ENCODE assay signal across 1 cellular context in the genomic region with DNA sequence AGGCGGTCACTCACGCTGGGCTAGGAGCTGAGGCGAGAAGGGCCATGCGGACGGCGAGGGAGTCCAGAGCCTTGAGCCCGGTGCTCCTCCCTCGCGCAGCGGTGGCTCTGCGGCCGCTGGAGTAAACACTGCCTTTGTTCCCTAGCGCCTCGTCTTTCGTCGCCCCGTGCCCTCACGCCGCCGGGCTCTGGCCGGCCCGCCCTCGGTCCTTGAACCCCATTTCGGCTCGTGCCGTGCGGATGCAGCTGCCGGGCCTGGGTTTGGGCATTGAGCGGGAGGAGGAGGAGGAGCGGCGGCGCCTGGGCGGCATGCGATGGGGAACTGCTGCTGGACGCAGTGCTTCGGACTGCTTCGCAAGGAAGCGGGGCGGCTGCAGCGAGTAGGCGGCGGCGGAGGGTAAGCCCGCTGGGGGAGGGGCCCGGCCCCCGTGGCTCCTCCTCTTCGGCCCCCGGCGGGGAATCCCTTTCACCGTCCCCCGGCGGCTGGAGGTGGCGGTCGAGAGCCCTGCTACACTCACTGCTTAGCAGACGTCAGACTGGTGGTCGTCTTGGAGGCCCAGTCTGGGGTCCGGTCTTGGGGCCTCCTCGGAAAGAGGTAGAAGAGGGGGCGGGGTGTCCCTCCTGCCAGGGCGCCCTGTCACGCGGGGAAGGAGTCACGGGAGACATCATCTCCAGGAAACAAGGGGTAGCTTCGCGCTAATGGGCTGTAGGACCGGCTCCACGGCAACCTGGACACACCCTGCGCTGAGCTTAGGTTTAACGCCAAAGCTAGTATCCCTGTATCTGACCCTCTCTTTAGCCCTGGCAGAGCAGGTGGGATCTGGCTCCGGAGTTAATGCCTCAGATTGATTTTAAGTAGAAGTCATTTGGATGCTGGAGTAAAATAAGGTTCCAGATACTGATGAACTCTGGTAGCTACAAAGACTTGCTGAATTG.
TF ChIP-seq lines count a peak whose summit lies in the region.

Gene AP1AR, plus strand, starts transcription at position 9 of the 935 bp plus-strand sequence. Its CDS starts 305 bp downstream, at position 314.

TF ChIP-seq in K562, 482 proteins besides CTCF, POLR2A, EP300 and RAD21 (continued from another document):
- TF ChIP-seq ZNF583 (CRISPR knock-in tag; IDR thresholded peaks at IDR 0.05): no peak
- TF ChIP-seq ZNF79 (CRISPR knock-in tag; IDR thresholded peaks at IDR 0.05; ENCODE audit: low read depth): no peak
- peak; percentile 19; the same call in 1 of the 2 replicates for TF ChIP-seq ATF7 (IDR thresholded peaks at IDR 0.05)
- TF ChIP-seq CBX8 (IDR thresholded peaks at IDR 0.05; ENCODE audit: borderline replicate concordance, extremely low read depth, low read depth, low read length, poor library complexity, severe bottlenecking): no peak
- TF ChIP-seq MXD1 (CRISPR knock-in tag; IDR thresholded peaks at IDR 0.05; ENCODE audit: borderline replicate concordance, poor library complexity, severe bottlenecking): no peak
- TF ChIP-seq, protein P1, sequence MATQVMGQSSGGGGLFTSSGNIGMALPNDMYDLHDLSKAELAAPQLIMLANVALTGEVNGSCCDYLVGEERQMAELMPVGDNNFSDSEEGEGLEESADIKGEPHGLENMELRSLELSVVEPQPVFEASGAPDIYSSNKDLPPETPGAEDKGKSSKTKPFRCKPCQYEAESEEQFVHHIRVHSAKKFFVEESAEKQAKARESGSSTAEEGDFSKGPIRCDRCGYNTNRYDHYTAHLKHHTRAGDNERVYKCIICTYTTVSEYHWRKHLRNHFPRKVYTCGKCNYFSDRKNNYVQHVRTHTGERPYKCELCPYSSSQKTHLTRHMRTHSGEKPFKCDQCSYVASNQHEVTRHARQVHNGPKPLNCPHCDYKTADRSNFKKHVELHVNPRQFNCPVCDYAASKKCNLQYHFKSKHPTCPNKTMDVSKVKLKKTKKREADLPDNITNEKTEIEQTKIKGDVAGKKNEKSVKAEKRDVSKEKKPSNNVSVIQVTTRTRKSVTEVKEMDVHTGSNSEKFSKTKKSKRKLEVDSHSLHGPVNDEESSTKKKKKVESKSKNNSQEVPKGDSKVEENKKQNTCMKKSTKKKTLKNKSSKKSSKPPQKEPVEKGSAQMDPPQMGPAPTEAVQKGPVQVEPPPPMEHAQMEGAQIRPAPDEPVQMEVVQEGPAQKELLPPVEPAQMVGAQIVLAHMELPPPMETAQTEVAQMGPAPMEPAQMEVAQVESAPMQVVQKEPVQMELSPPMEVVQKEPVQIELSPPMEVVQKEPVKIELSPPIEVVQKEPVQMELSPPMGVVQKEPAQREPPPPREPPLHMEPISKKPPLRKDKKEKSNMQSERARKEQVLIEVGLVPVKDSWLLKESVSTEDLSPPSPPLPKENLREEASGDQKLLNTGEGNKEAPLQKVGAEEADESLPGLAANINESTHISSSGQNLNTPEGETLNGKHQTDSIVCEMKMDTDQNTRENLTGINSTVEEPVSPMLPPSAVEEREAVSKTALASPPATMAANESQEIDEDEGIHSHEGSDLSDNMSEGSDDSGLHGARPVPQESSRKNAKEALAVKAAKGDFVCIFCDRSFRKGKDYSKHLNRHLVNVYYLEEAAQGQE (CRISPR knock-in tag; IDR thresholded peaks at IDR 0.05; ENCODE audit: low read depth): no peak
- TF ChIP-seq ZFP36 (IDR thresholded peaks at IDR 0.05; ENCODE audit: low read depth, low read length, partially characterized antibody): no peak
- no peak for TF ChIP-seq HNRNPUL1 (IDR thresholded peaks at IDR 0.05; ENCODE audit: low read length)
